Comparison of ENCODE assay signal across 9 cellular contexts in genomic region chr15:65638681-65639089, GRCh38. TPM values are rescaled to one million over a fixed set of nuclear protein-coding genes. Genes with fewer than 3 reads are reported as not detected.
DNase-seq lines count a peak whose midpoint lies in the region; ATAC-seq and TF ChIP-seq lines count a peak whose summit lies in the region.
"Had no signal": no experiment of that assay in that cellular context is flagged by ENCODE, and none has a peak within 500 bp of the region (broad histone marks: within the 10 kb centered on the region; RNA-seq: fewer than 3 reads in every experiment).

No MANE protein-coding gene starts in this region.

- H3K9me3 Mint-ChIP-seq in central memory CD8-positive, alpha-beta T cell: no peaks in the 10 kb centered on the region

- peak; percentile 79 for TF ChIP-seq CTCF in GM06990 (IDR thresholded peaks at IDR 0.05; ENCODE audit: insufficient read depth, low read length, poor library complexity, severe bottlenecking)
- peak in 5 of 7 experiments; percentile 66 to 83 (median 76) for TF ChIP-seq CTCF in stomach (IDR thresholded peaks at IDR 0.05)

- H3K27me3 Mint-ChIP-seq in central memory CD8-positive, alpha-beta T cell: no peaks in the 10 kb centered on the region

- no peaks in the 10 kb centered on the region for H3K27me3 ChIP-seq in GM06990 (replicated peaks; ENCODE audit: control insufficient read depth, insufficient read depth, low read length)
- H3K27me3 ChIP-seq in stomach: no peaks in the 10 kb centered on the region

- peaks cover 11% of the 10 kb centered on the region for H3K4me1 Mint-ChIP-seq in central memory CD8-positive, alpha-beta T cell

- H3K4me3 ChIP-seq in GM06990 (replicated peaks; ENCODE audit: low read depth, low read length) (no peak overlapping the region), stomach (peak overlapping the region in 1 of 4 donors; percentile 9)
- H3K4me3 ChIP-seq: skin epidermis had no signal

- no peaks in the 10 kb centered on the region for H3K9me3 ChIP-seq in stomach

- no peak for TF ChIP-seq POLR2A in stomach (IDR thresholded peaks at IDR 0.05)

- DNase-seq in ACHN: peak; percentile 74
- no peak for DNase-seq in GM06990 (ENCODE audit: extremely low read depth, insufficient read length)
- peak; percentile 73 for DNase-seq in NCI-H1092 treated with DMSO at 0.1 percent for 48 hours (lab: John Stamatoyannopoulos, UW)
- peak; percentile 87 for DNase-seq in SK-MEL-5 (ENCODE audit: low read depth, low spot score)
- peak in 1 of 2 donors; percentile 29 for DNase-seq in central memory CD8-positive, alpha-beta T cell (ENCODE audit: low spot score in 2 of 2)
- DNase-seq in kidney tubule cell (ENCODE audit: low spot score): peak; percentile 71
- DNase-seq in stomach: no peak
- DNase-seq in activated effector memory CD4-positive, alpha-beta T cell treated with Interleukin-2 at 50 U/mL for 16 hours: no peak

- peaks cover 5% of the 10 kb centered on the region for H3K36me3 Mint-ChIP-seq in central memory CD8-positive, alpha-beta T cell (ENCODE audit: insufficient read depth)

- H3K27ac Mint-ChIP-seq in central memory CD8-positive, alpha-beta T cell (ENCODE audit: low read depth): peak overlapping the region; percentile 39

- H3K36me3 ChIP-seq in GM06990 (ENCODE audit: control insufficient read depth, insufficient read depth, low read length) (no peaks in the 10 kb centered on the region), stomach (no peaks in the 10 kb centered on the region)

- WGBS in stomach, 5 donors: 2 to 6% (median 4%) methylated on average over 3 of the region's 3 CpGs

- H3K4me1 ChIP-seq in stomach: peaks cover 0 to 18% (median 7%) of the 10 kb centered on the region in 4 donors

- H3K4me3 Mint-ChIP-seq in central memory CD8-positive, alpha-beta T cell: no peak overlapping the region

- H3K27ac ChIP-seq in stomach: no peak overlapping the region
- H3K27ac ChIP-seq: skin epidermis had no signal

- peak; percentile 60 for ATAC-seq in central memory CD8-positive, alpha-beta T cell (replicated peaks; ENCODE audit: extremely low read depth, poor library complexity, severe bottlenecking)

- intact Hi-C loops in stomach (cut with DNase I; ENCODE audit: low total_unique reads): loop anchor here (10.0 kb wide), 1 partner anchor 226 kb away; the partner anchor contains the start of gene RAB11A

- TF ChIP-seq EP300 in stomach (IDR thresholded peaks at IDR 0.05): no peak

- in situ Hi-C loops in ACHN (cut with HindIII; ENCODE audit: low pct_ligation_motif_present, low pct_unique_long_range_greater_than_20kb, low sequenced_read_pairs): loop anchor here (25.0 kb wide), 1 partner anchor 224 kb away; the partner anchor contains the start of gene RAB11A
- in situ Hi-C loops in SK-MEL-5 (cut with HindIII; ENCODE audit: low pct_unique_long_range_greater_than_20kb, low sequenced_read_pairs): loop anchor here (25.0 kb wide), 1 partner anchor 199 kb away; no protein-coding TSS in a partner anchor

RNA-seq across cellular contexts. Expression of gene SLC24A1, which starts 16.9 kb away (rescaled TPM):
- total RNA-seq in SK-MEL-5 (2014; rRNA removed; shearing (Covaris generic)): 7.0 and 7.4 TPM in 2 replicates
- polyA plus RNA-seq in SK-MEL-5 (2015; cell fraction: cytosol; rRNA removed): 8.6 and 22.0 TPM in 2 replicates
- polyA plus RNA-seq in SK-MEL-5 (2015; cell fraction: nucleus; rRNA removed): 7.7 and 8.0 TPM in 2 replicates
- 10 to 100 TPM in 1 of 5 donors, 1 to 10 TPM in 3, not detected in 1; 1.3 to 18.5 (median 5.3) TPM for total RNA-seq in stomach
- polyA plus RNA-seq in stomach: 1 to 10 TPM; 3.4 to 6.4 (median 6.0) TPM

RNA-seq across cellular contexts. Expression of gene INTS14, which starts 27.8 kb away (rescaled TPM):
- 24.7 and 27.3 TPM in 2 replicates for total RNA-seq in SK-MEL-5 (2014; rRNA removed; shearing (Covaris generic))
- polyA plus RNA-seq in SK-MEL-5 (2015; cell fraction: cytosol; rRNA removed): 40.9 and 44.8 TPM in 2 replicates
- polyA plus RNA-seq in SK-MEL-5 (2015; cell fraction: nucleus; rRNA removed): 74.6 and 78.7 TPM in 2 replicates
- total RNA-seq in stomach: 10 to 100 TPM in 4 of 5 donors, 1 to 10 TPM in 1; 7.2 to 73.2 (median 42.0) TPM
- 10 to 100 TPM; 14.9 to 19.7 (median 15.8) TPM for polyA plus RNA-seq in stomach

Comparison
In these comparisons a context has a peak if more than half of its experiments do, and no peak if none do; other contexts are left out.
1. DNase-seq: peak in ACHN (single experiment), NCI-H1092 treated with DMSO at 0.1 percent for 48 hours (single experiment), SK-MEL-5 (single experiment) and kidney tubule cell (single experiment); none in GM06990 (single experiment), stomach (single experiment) and activated effector memory CD4-positive, alpha-beta T cell treated with Interleukin-2 at 50 U/mL for 16 hours (single experiment).